8 cellular contexts compared by ENCODE assay signal in genomic region chrX:16882702-16883486, GRCh38. TPM values are rescaled to one million over a fixed set of nuclear protein-coding genes. Genes with fewer than 3 reads are reported as not detected.
A peak's percentile ranks its signal among the peaks of the same experiment; 100 is the strongest.
DNase-seq lines count a peak whose midpoint lies in the region; TF ChIP-seq lines count a peak whose summit lies in the region.

No MANE protein-coding gene starts in this region.

- H3K27me3 ChIP-seq in H9 (ENCODE audit: insufficient read depth, low read length) (no peaks in the 10 kb centered on the region), osteoblast (ENCODE audit: insufficient read depth, low read length) (peaks cover 32% of the 10 kb centered on the region)

- no peaks in the 10 kb centered on the region for H3K36me3 ChIP-seq in osteoblast (ENCODE audit: insufficient read depth, low read length)

- peak overlapping the region; percentile 47 for H3K4me2 ChIP-seq in H9 (ENCODE audit: insufficient read depth, insufficient read length, low read length)
- peak overlapping the region; percentile 87 for H3K4me2 ChIP-seq in osteoblast (ENCODE audit: insufficient read depth, low read length)

- no peak overlapping the region for H2BK120ac ChIP-seq in H9 (ENCODE audit: low read depth, low read length, poor library complexity, severe bottlenecking)

- no peak overlapping the region for H2BK5ac ChIP-seq in H9 (ENCODE audit: insufficient read length, low read length)

- H2BK20ac ChIP-seq in H9 (ENCODE audit: low read depth, low read length, poor library complexity, severe bottlenecking), result no peak overlapping the region

- H3K27me3 Mint-ChIP-seq in H9 (ENCODE audit: low read depth), result peaks cover 32% of the 10 kb centered on the region
- peaks cover 3% of the 10 kb centered on the region for H3K27me3 Mint-ChIP-seq in activated naive CD8-positive, alpha-beta T cell treated with anti-CD3 and anti-CD28 coated beads for 36 hours
- peaks cover 2% of the 10 kb centered on the region for H3K27me3 Mint-ChIP-seq in type B pancreatic cell

- H3K9me3 ChIP-seq in H9 (ENCODE audit: control insufficient read depth, low read depth, low read length) (no peaks in the 10 kb centered on the region), osteoblast (ENCODE audit: low read depth, low read length) (no peaks in the 10 kb centered on the region)

- H3K4me3 Mint-ChIP-seq in H9, result peak overlapping the region; percentile 73 to 86
- peak overlapping the region; percentile 74 for H3K4me3 Mint-ChIP-seq in activated naive CD8-positive, alpha-beta T cell treated with anti-CD3 and anti-CD28 coated beads for 36 hours
- peak overlapping the region; percentile 93 for H3K4me3 Mint-ChIP-seq in type B pancreatic cell

- H3K4me3 ChIP-seq in osteoblast (ENCODE audit: insufficient read depth, low read length), result peak overlapping the region; percentile 68

- DNase-seq in Daoy (ENCODE audit: low read depth) (peak; percentile 66), H9 (peak; percentile 79), NCI-H1092 (lab: John Stamatoyannopoulos, UW) (peak; percentile 85), SKM-1 (lab: John Stamatoyannopoulos, UW; ENCODE audit: unreplicated experiment) (peak; percentile 28), glomerular visceral epithelial cell (ENCODE audit: extremely low spot score) (peak; percentile 58), osteoblast (ENCODE audit: insufficient read length, low spot score, missing footprints) (peak; percentile 92), type B pancreatic cell (ENCODE audit: extremely low spot score, unreplicated experiment) (peak; percentile 77)
- DNase-seq in activated naive CD8-positive, alpha-beta T cell treated with anti-CD3 and anti-CD28 coated beads for 36 hours, result peak; percentile 63

- no peak overlapping the region for H3K4ac ChIP-seq in H9 (ENCODE audit: low read depth, low read length)

- H3K9ac ChIP-seq in H9 (ENCODE audit: extremely low read depth, insufficient read length, low read length), result peak overlapping the region; percentile 48

- WGBS in H9 (ENCODE audit: extremely low coverage, insufficient read length, low lambda C conversion rate), result no CpG with 5 or more reads among the region's 27 CpGs

- H3K4me1 Mint-ChIP-seq in H9 (peaks cover 5 to 8% of the 10 kb centered on the region in 2 experiments), type B pancreatic cell (ENCODE audit: unreplicated experiment) (no peaks in the 10 kb centered on the region)
- H3K4me1 Mint-ChIP-seq in activated naive CD8-positive, alpha-beta T cell treated with anti-CD3 and anti-CD28 coated beads for 36 hours, result peaks cover 5% of the 10 kb centered on the region

- H3K23me2 ChIP-seq in H9 (ENCODE audit: insufficient read length, low read depth, low read length, poor library complexity, severe bottlenecking), result peaks cover 3% of the 10 kb centered on the region

- no peak overlapping the region for H3K23ac ChIP-seq in H9 (ENCODE audit: insufficient read length, low read depth, low read length)

- peak overlapping the region; percentile 67 for H3K18ac ChIP-seq in H9 (ENCODE audit: insufficient read length, low read depth, low read length)

- H4K91ac ChIP-seq in H9 (ENCODE audit: insufficient read length, low read depth, low read length), result no peak overlapping the region

- H3K27ac Mint-ChIP-seq in H9, result peak overlapping the region in 2 of 3 experiments; percentile 32 to 95; a peak in 2 of 7 replicates
- peak overlapping the region; percentile 82 for H3K27ac Mint-ChIP-seq in activated naive CD8-positive, alpha-beta T cell treated with anti-CD3 and anti-CD28 coated beads for 36 hours
- peak overlapping the region; percentile 95 for H3K27ac Mint-ChIP-seq in type B pancreatic cell

- no peak overlapping the region for H2BK15ac ChIP-seq in H9 (ENCODE audit: low read depth, low read length)

- H3T11ph ChIP-seq in H9 (ENCODE audit: low read length), result no peak overlapping the region

- H3K79me2 ChIP-seq in H9 (ENCODE audit: insufficient read depth, low read length) (no peaks in the 10 kb centered on the region), osteoblast (ENCODE audit: insufficient read depth, low read length) (no peaks in the 10 kb centered on the region)

- no peaks in the 10 kb centered on the region for H3K9me3 Mint-ChIP-seq in H9
- H3K9me3 Mint-ChIP-seq in activated naive CD8-positive, alpha-beta T cell treated with anti-CD3 and anti-CD28 coated beads for 36 hours, result no peaks in the 10 kb centered on the region
- no peaks in the 10 kb centered on the region for H3K9me3 Mint-ChIP-seq in type B pancreatic cell

- no peak overlapping the region for H4K8ac ChIP-seq in H9 (replicated peaks; ENCODE audit: insufficient read length, low read depth, low read length)

- H3K56ac ChIP-seq in H9 (ENCODE audit: insufficient read length, low read depth, low read length), result no peak overlapping the region

- no peak overlapping the region for H4K5ac ChIP-seq in H9 (ENCODE audit: insufficient read length, low read depth, low read length)

- no peak overlapping the region for H3K27ac ChIP-seq in H9 (ENCODE audit: insufficient read length, low read depth, low read length)
- H3K27ac ChIP-seq in osteoblast (ENCODE audit: low read depth, low read length), result no peak overlapping the region

- no peaks in the 10 kb centered on the region for H3K4me1 ChIP-seq in H9 (ENCODE audit: insufficient read depth, low read length)
- peaks cover 4% of the 10 kb centered on the region for H3K4me1 ChIP-seq in osteoblast (ENCODE audit: insufficient read depth, low read length)

- H4K20me1 ChIP-seq in H9 (ENCODE audit: control insufficient read depth, insufficient read depth, insufficient read length), result no peaks in the 10 kb centered on the region
- H4K20me1 ChIP-seq in osteoblast (ENCODE audit: insufficient read depth, low read length), result no peaks in the 10 kb centered on the region

- peak overlapping the region; percentile 80 for H2AFZ ChIP-seq in H9 (ENCODE audit: low read length)
- peak overlapping the region; percentile 91 for H2AFZ ChIP-seq in osteoblast (ENCODE audit: low read length)

- H3K36me3 Mint-ChIP-seq in H9 (ENCODE audit: insufficient read depth in 1 of 3, low read depth in 3 of 3) (no peaks in the 10 kb centered on the region), type B pancreatic cell (no peaks in the 10 kb centered on the region)
- H3K36me3 Mint-ChIP-seq in activated naive CD8-positive, alpha-beta T cell treated with anti-CD3 and anti-CD28 coated beads for 36 hours, result no peaks in the 10 kb centered on the region

- peak; percentile 85 for TF ChIP-seq CTCF in H9 (conservative IDR thresholded peaks at IDR 0.05)
- peak; percentile 86 for TF ChIP-seq CTCF in osteoblast (IDR thresholded peaks at IDR 0.05; ENCODE audit: extremely low read depth, low read depth, low read length)
- TF ChIP-seq CTCF in type B pancreatic cell (conservative IDR thresholded peaks at IDR 0.05), result peak; percentile 90

- H2AK5ac ChIP-seq in H9 (ENCODE audit: insufficient read length, low read length), result no peak overlapping the region

- peak overlapping the region; percentile 81; the same call in 1 of the 2 replicates for H3K14ac ChIP-seq in H9 (ENCODE audit: insufficient read depth, low read length)

- no peaks in the 10 kb centered on the region for H3K79me1 ChIP-seq in H9 (ENCODE audit: insufficient read depth, low read depth, low read length, poor library complexity, severe bottlenecking)

- H2BK12ac ChIP-seq in H9 (ENCODE audit: insufficient read length, low read depth, low read length), result no peak overlapping the region

RNA-seq across cellular contexts. Expression of gene RBBP7, which starts 12.7 kb away (rescaled TPM):
- total RNA-seq in Daoy (2014; rRNA removed; shearing (Covaris generic)), result 100 and 103 TPM in 2 replicates
- 239 and 249 TPM in 2 replicates for total RNA-seq in H9 (2021)
- 100 to 1,000 TPM; 192 TPM for total RNA-seq in activated naive CD8-positive, alpha-beta T cell treated with anti-CD3 and anti-CD28 coated beads for 36 hours
- 69.8 and 87.5 TPM in 2 replicates for total RNA-seq in osteoblast
- 157 and 202 TPM in 2 replicates for total RNA-seq in type B pancreatic cell (ENCODE audit: low replicate concordance)

Comparison
In these comparisons a context has a peak if more than half of its experiments do, and no peak if none do; other contexts are left out.
1. DNase-seq: peak in every context shown above with its lines; median percentile 92 in osteoblast; 85 in NCI-H1092; 79 in H9; 77 in type B pancreatic cell; 66 in Daoy; 63 in activated naive CD8-positive, alpha-beta T cell treated with anti-CD3 and anti-CD28 coated beads for 36 hours; 58 in glomerular visceral epithelial cell; 28 in SKM-1.